In genomic region chr11:57779275-57779674, GRCh38 we compare ENCODE assay signal across 10 cellular contexts. TPM values are rescaled to one million over a fixed set of nuclear protein-coding genes. Genes with fewer than 3 reads are reported as not detected.
DNase-seq lines count a peak whose midpoint lies in the region; ATAC-seq and TF ChIP-seq lines count a peak whose summit lies in the region.
"Had no signal": no experiment of that assay in that cellular context is flagged by ENCODE, and none has a peak within 500 bp of the region (broad histone marks: within the 10 kb centered on the region; RNA-seq: fewer than 3 reads in every experiment).

No MANE protein-coding gene starts in this region.

- H3K4me3 ChIP-seq in Peyer's patch, result peak overlapping the region in 2 of 4 donors; percentile 28 to 41
- H3K4me3 ChIP-seq in muscle layer of colon (ENCODE audit: low read depth in 1 of 2, low read length in 2 of 2), result peak overlapping the region in 1 of 2 donors; percentile 8
- no peak overlapping the region for H3K4me3 ChIP-seq in MM.1S (ENCODE audit: low read length)

- H3K9ac ChIP-seq in muscle layer of colon (ENCODE audit: low read length) (peak overlapping the region; percentile 54), MM.1S (ENCODE audit: low read length) (no peak overlapping the region)

- H3K4me1 ChIP-seq in Peyer's patch (peaks cover 0 to 98% (median 12%) of the 10 kb centered on the region in 4 donors), muscle layer of colon (ENCODE audit: insufficient read depth, low read length) (peaks cover 88% of the 10 kb centered on the region), MM.1S (ENCODE audit: low read length) (no peaks in the 10 kb centered on the region)

- no peaks in the 10 kb centered on the region for H3K79me2 ChIP-seq in MM.1S (ENCODE audit: low read length)

- no peak for DNase-seq in Peyer's patch
- DNase-seq in fibroblast of gingiva (ENCODE audit: low read depth), result peak; percentile 64
- no peak for DNase-seq in NCI-H187 (lab: John Stamatoyannopoulos, UW)
- DNase-seq in MM.1S, result no peak
- DNase-seq: naive B cell had no signal

- TF ChIP-seq CTCF in 22Rv1 (IDR thresholded peaks at IDR 0.05), result no peak
- peak in 3 of 6 experiments; percentile 15 to 30 (median 28) for TF ChIP-seq CTCF in Peyer's patch (IDR thresholded peaks at IDR 0.05)
- TF ChIP-seq CTCF in MM.1S (IDR thresholded peaks at IDR 0.05; ENCODE audit: low read length), result no peak

- no peak overlapping the region for H2AFZ ChIP-seq in MM.1S (ENCODE audit: low read length)

- no peaks in the 10 kb centered on the region for H3K36me3 ChIP-seq in Peyer's patch
- H3K36me3 ChIP-seq in muscle layer of colon (ENCODE audit: insufficient read depth, low read length), result peaks cover 4% of the 10 kb centered on the region
- H3K36me3 ChIP-seq in MM.1S (replicated peaks; ENCODE audit: insufficient read depth, low read length), result no peaks in the 10 kb centered on the region

- ATAC-seq in GM21515 (IDR thresholded peaks at IDR 0.05; ENCODE audit: unreplicated experiment), result no peak
- no peak for ATAC-seq in HG03159 (IDR thresholded peaks at IDR 0.05; ENCODE audit: unreplicated experiment)

- H3K9me3 ChIP-seq in Peyer's patch (no peaks in the 10 kb centered on the region), muscle layer of colon (ENCODE audit: low read length) (no peaks in the 10 kb centered on the region), MM.1S (replicated peaks; ENCODE audit: insufficient read depth, low read length) (no peaks in the 10 kb centered on the region)

- H3K27ac ChIP-seq in 22Rv1 (peak overlapping the region; percentile 94), Peyer's patch (peak overlapping the region; percentile 25 to 91 (median 84)), muscle layer of colon (ENCODE audit: low read depth, low read length) (peak overlapping the region; percentile 76), MM.1S (ENCODE audit: low read length) (no peak overlapping the region)

- no peaks in the 10 kb centered on the region for H3F3A ChIP-seq in MM.1S (ENCODE audit: insufficient read depth, low read length)

- H4K20me1 ChIP-seq in MM.1S (ENCODE audit: insufficient read depth, low read length), result no peaks in the 10 kb centered on the region

- H3K27me3 ChIP-seq in Peyer's patch (no peaks in the 10 kb centered on the region), muscle layer of colon (ENCODE audit: control insufficient read depth in 1 of 2, insufficient read depth in 2 of 2, low read length in 2 of 2) (no peaks in the 10 kb centered on the region), MM.1S (replicated peaks; ENCODE audit: insufficient read depth, low read length) (no peaks in the 10 kb centered on the region)

- no peak for TF ChIP-seq POLR2A in Peyer's patch (IDR thresholded peaks at IDR 0.05)

- H3K9me2 ChIP-seq in MM.1S (replicated peaks; ENCODE audit: insufficient read depth, low read length), result no peaks in the 10 kb centered on the region

- no peak overlapping the region for H3K4me2 ChIP-seq in MM.1S (ENCODE audit: low read depth, low read length)

RNA-seq across cellular contexts. Expression of gene CTNND1, which starts 17.7 kb away (rescaled TPM):
- 100 to 1,000 TPM; 205 to 366 (median 346) TPM for total RNA-seq in Peyer's patch

RNA-seq across cellular contexts. Expression of gene BTBD18, which starts 27.7 kb away (rescaled TPM):
- not detected for total RNA-seq in Peyer's patch
- total RNA-seq: B cell had no signal

RNA-seq across cellular contexts. Expression of gene SELENOH, which starts 38.0 kb away (rescaled TPM):
- total RNA-seq in Peyer's patch, result 10 to 100 TPM; 42.0 to 50.5 (median 46.5) TPM
